Comparison of ENCODE assay signal across 1 cellular context in the genomic region with DNA sequence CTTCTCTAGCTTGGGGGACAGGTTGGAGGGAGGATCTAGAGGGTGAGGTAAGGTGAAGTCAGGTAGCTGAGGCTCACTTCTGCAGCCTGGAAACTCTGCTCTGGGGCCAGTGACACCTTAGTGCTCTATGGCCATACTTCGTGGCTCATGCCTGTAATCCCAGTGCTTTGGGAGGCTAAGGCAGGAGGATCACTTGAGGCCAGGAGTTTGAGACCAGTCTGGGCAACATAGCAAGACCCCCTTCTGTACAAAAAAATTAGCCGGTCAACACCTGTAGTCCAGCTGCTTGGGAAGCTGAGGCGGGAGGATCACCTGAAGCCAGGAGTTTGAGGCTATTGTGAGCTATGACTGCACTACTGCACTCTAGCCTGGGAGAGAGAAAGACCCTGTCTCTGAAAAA.
TF ChIP-seq lines count a peak whose summit lies in the region.

No MANE protein-coding gene starts in this region.

TF ChIP-seq in HCT116, 20 proteins besides CTCF, POLR2A, EP300 and RAD21:
- TF ChIP-seq, protein P1, sequence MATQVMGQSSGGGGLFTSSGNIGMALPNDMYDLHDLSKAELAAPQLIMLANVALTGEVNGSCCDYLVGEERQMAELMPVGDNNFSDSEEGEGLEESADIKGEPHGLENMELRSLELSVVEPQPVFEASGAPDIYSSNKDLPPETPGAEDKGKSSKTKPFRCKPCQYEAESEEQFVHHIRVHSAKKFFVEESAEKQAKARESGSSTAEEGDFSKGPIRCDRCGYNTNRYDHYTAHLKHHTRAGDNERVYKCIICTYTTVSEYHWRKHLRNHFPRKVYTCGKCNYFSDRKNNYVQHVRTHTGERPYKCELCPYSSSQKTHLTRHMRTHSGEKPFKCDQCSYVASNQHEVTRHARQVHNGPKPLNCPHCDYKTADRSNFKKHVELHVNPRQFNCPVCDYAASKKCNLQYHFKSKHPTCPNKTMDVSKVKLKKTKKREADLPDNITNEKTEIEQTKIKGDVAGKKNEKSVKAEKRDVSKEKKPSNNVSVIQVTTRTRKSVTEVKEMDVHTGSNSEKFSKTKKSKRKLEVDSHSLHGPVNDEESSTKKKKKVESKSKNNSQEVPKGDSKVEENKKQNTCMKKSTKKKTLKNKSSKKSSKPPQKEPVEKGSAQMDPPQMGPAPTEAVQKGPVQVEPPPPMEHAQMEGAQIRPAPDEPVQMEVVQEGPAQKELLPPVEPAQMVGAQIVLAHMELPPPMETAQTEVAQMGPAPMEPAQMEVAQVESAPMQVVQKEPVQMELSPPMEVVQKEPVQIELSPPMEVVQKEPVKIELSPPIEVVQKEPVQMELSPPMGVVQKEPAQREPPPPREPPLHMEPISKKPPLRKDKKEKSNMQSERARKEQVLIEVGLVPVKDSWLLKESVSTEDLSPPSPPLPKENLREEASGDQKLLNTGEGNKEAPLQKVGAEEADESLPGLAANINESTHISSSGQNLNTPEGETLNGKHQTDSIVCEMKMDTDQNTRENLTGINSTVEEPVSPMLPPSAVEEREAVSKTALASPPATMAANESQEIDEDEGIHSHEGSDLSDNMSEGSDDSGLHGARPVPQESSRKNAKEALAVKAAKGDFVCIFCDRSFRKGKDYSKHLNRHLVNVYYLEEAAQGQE (IDR thresholded peaks at IDR 0.05; ENCODE audit: low read depth) = no peak
- no peak for TF ChIP-seq SP1 (IDR thresholded peaks at IDR 0.05; ENCODE audit: low read depth)
- TF ChIP-seq YY1 (IDR thresholded peaks at IDR 0.05; ENCODE audit: extremely low read depth, insufficient replicate concordance, low read depth, low read length) = no peak
- TF ChIP-seq, protein P2, sequence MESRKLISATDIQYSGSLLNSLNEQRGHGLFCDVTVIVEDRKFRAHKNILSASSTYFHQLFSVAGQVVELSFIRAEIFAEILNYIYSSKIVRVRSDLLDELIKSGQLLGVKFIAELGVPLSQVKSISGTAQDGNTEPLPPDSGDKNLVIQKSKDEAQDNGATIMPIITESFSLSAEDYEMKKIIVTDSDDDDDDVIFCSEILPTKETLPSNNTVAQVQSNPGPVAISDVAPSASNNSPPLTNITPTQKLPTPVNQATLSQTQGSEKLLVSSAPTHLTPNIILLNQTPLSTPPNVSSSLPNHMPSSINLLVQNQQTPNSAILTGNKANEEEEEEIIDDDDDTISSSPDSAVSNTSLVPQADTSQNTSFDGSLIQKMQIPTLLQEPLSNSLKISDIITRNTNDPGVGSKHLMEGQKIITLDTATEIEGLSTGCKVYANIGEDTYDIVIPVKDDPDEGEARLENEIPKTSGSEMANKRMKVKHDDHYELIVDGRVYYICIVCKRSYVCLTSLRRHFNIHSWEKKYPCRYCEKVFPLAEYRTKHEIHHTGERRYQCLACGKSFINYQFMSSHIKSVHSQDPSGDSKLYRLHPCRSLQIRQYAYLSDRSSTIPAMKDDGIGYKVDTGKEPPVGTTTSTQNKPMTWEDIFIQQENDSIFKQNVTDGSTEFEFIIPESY (IDR thresholded peaks at IDR 0.05; ENCODE audit: extremely low read depth, insufficient replicate concordance, low read length) = no peak
- no peak for TF ChIP-seq TCF7L2 (IDR thresholded peaks at IDR 0.05; ENCODE audit: borderline replicate concordance, extremely low read depth, insufficient read depth, insufficient read length)
